12 cellular contexts compared by ENCODE assay signal in the genomic region with DNA sequence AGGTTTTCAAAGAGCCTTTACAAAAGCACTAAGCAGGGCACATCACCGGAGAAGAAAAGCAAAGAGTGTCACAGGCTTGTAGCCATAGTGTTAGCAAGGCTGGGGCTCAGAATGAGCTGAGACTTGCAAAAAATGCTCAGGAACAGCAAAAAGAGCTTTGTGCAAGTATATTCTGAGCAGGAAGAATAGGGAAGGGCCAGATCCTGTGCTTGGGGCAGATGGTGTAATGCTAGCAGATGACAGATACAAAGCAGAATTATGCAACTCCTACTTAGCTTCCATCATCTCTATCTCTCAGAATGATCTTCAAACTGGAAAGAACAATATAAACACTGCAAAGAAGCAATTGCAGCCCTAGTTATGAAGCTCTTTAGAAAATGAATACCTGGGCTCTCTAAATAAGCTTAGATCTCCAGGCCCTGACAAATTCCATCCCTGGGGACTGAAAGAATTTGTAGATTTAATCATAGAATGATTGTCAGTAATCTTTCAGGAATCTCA. TPM values are rescaled to one million over a fixed set of nuclear protein-coding genes. Genes with fewer than 3 reads are reported as not detected.
DNase-seq lines count a peak whose midpoint lies in the region; ATAC-seq and TF ChIP-seq lines count a peak whose summit lies in the region.
"Had no signal": no experiment of that assay in that cellular context is flagged by ENCODE, and none has a peak within 500 bp of the region (broad histone marks: within the 10 kb centered on the region; RNA-seq: fewer than 3 reads in every experiment).

No MANE protein-coding gene starts in this region.

- H3K36me3 ChIP-seq in CD8-positive, alpha-beta memory T cell (ENCODE audit: insufficient read depth, low read length), result no peaks in the 10 kb centered on the region
- H3K36me3 ChIP-seq in naive thymus-derived CD4-positive, alpha-beta T cell (ENCODE audit: control insufficient read depth in 2 of 3, insufficient read depth in 3 of 3, low read length in 3 of 3), result no peaks in the 10 kb centered on the region

- no peaks in the 10 kb centered on the region for H3K9me3 Mint-ChIP-seq in CD8-positive, alpha-beta memory T cell
- H3K9me3 Mint-ChIP-seq in dendritic cell treated with granulocyte-macrophage colony-stimulating factor and Interleukin-4, amounts not matched to agents 40 ng/mL and 50 ng/mL, for 4 days, result no peaks in the 10 kb centered on the region
- H3K9me3 Mint-ChIP-seq in naive thymus-derived CD4-positive, alpha-beta T cell, result peaks cover 0 to 3% (median 0%) of the 10 kb centered on the region in 11 donors
- H3K9me3 Mint-ChIP-seq in endothelial cell (ENCODE audit: unreplicated experiment), result no peaks in the 10 kb centered on the region

- peaks cover 78% of the 10 kb centered on the region for H3K4me1 ChIP-seq in CD8-positive, alpha-beta memory T cell (ENCODE audit: insufficient read depth, low read length)
- peaks cover 44 to 84% of the 10 kb centered on the region in 2 donors for H3K4me1 ChIP-seq in naive thymus-derived CD4-positive, alpha-beta T cell (ENCODE audit: control insufficient read depth in 2 of 2, insufficient read depth in 2 of 2, low read length in 2 of 2)

- no peaks in the 10 kb centered on the region for H3K9me3 ChIP-seq in CD8-positive, alpha-beta memory T cell (ENCODE audit: low read length)
- H3K9me3 ChIP-seq in naive thymus-derived CD4-positive, alpha-beta T cell (ENCODE audit: control insufficient read depth in 2 of 3, low read length in 3 of 3), result no peaks in the 10 kb centered on the region

- H3K4me3 Mint-ChIP-seq in CD8-positive, alpha-beta memory T cell, result peak overlapping the region; percentile 24 to 77 (median 75)
- peak overlapping the region; percentile 28 for H3K4me3 Mint-ChIP-seq in dendritic cell treated with granulocyte-macrophage colony-stimulating factor and Interleukin-4, amounts not matched to agents 40 ng/mL and 50 ng/mL, for 4 days
- H3K4me3 Mint-ChIP-seq in naive thymus-derived CD4-positive, alpha-beta T cell, result peak overlapping the region; percentile 68 to 89 (median 78)
- no peak overlapping the region for H3K4me3 Mint-ChIP-seq in endothelial cell (ENCODE audit: unreplicated experiment)

- H3K27ac Mint-ChIP-seq in CD8-positive, alpha-beta memory T cell, result peak overlapping the region; percentile 31 to 96 (median 94)
- H3K27ac Mint-ChIP-seq in dendritic cell treated with granulocyte-macrophage colony-stimulating factor and Interleukin-4, amounts not matched to agents 40 ng/mL and 50 ng/mL, for 4 days, result peak overlapping the region; percentile 94
- H3K27ac Mint-ChIP-seq in naive thymus-derived CD4-positive, alpha-beta T cell, result peak overlapping the region in 8 of 9 donors; percentile 94 to 98 (median 97)
- no peak overlapping the region for H3K27ac Mint-ChIP-seq in endothelial cell (ENCODE audit: unreplicated experiment)

- intact Hi-C loops in dendritic cell treated with granulocyte-macrophage colony-stimulating factor and Interleukin-4, amounts not matched to agents 40 ng/mL and 50 ng/mL, for 4 days (cut with micrococcal nuclease), result loop anchor here (2.0 kb wide), 1 partner anchor 50 kb away; no protein-coding TSS in a partner anchor
- intact Hi-C loops in naive thymus-derived CD4-positive, alpha-beta T cell (cut with micrococcal nuclease), result loop anchor here (1.0 to 5.0 kb wide), 6 partner anchors 8 to 54 kb away; no protein-coding TSS in a partner anchor

- H3K4me1 Mint-ChIP-seq in CD8-positive, alpha-beta memory T cell, result peaks cover 27 to 41% (median 28%) of the 10 kb centered on the region in 3 donors
- peaks cover 11% of the 10 kb centered on the region for H3K4me1 Mint-ChIP-seq in dendritic cell treated with granulocyte-macrophage colony-stimulating factor and Interleukin-4, amounts not matched to agents 40 ng/mL and 50 ng/mL, for 4 days (ENCODE audit: low read depth)
- peaks cover 3 to 58% (median 46%) of the 10 kb centered on the region in 7 donors for H3K4me1 Mint-ChIP-seq in naive thymus-derived CD4-positive, alpha-beta T cell
- no peaks in the 10 kb centered on the region for H3K4me1 Mint-ChIP-seq in endothelial cell (ENCODE audit: unreplicated experiment)

- no peak for DNase-seq in CD8-positive, alpha-beta memory T cell
- DNase-seq in NOMO-1 treated with dmso at 0.1 percent for 144 hours (lab: John Stamatoyannopoulos, UW; ENCODE audit: unreplicated experiment), result peak; percentile 39
- DNase-seq in naive thymus-derived CD4-positive, alpha-beta T cell, result no peak
- no peak for DNase-seq in AG08395 (ENCODE audit: low spot score)
- no peak for DNase-seq in endothelial cell (ENCODE audit: low spot score)
- DNase-seq: DMS79; left colon; PC-3; stimulated activated CD4-positive, alpha-beta T cell treated with anti-CD3 and anti-CD28 coated beads, Interleukin-1b, Interleukin-23, amount 100 ng/mL, for 48 hours had no signal

- ATAC-seq in naive thymus-derived CD4-positive, alpha-beta T cell, result peak; percentile 66
- ATAC-seq in GM21367 (IDR thresholded peaks at IDR 0.05; ENCODE audit: unreplicated experiment) (no peak), GM19463 (IDR thresholded peaks at IDR 0.05; ENCODE audit: unreplicated experiment) (no peak)
- ATAC-seq: left colon, PC-3 had no signal

- no peak for TF ChIP-seq CTCF in endothelial cell (IDR thresholded peaks at IDR 0.05; ENCODE audit: unreplicated experiment)

- H3K27me3 Mint-ChIP-seq in CD8-positive, alpha-beta memory T cell, result no peaks in the 10 kb centered on the region
- no peaks in the 10 kb centered on the region for H3K27me3 Mint-ChIP-seq in dendritic cell treated with granulocyte-macrophage colony-stimulating factor and Interleukin-4, amounts not matched to agents 40 ng/mL and 50 ng/mL, for 4 days
- no peaks in the 10 kb centered on the region for H3K27me3 Mint-ChIP-seq in naive thymus-derived CD4-positive, alpha-beta T cell
- H3K27me3 Mint-ChIP-seq in endothelial cell (ENCODE audit: unreplicated experiment), result no peaks in the 10 kb centered on the region

- H3K36me3 Mint-ChIP-seq in CD8-positive, alpha-beta memory T cell, result no peaks in the 10 kb centered on the region
- H3K36me3 Mint-ChIP-seq in dendritic cell treated with granulocyte-macrophage colony-stimulating factor and Interleukin-4, amounts not matched to agents 40 ng/mL and 50 ng/mL, for 4 days (ENCODE audit: low read depth), result no peaks in the 10 kb centered on the region
- H3K36me3 Mint-ChIP-seq in naive thymus-derived CD4-positive, alpha-beta T cell, result peaks cover 0 to 5% (median 0%) of the 10 kb centered on the region in 5 donors
- no peaks in the 10 kb centered on the region for H3K36me3 Mint-ChIP-seq in endothelial cell (ENCODE audit: low read depth, unreplicated experiment)

- no peaks in the 10 kb centered on the region for H3K27me3 ChIP-seq in CD8-positive, alpha-beta memory T cell (ENCODE audit: insufficient read depth, low read length, poor library complexity, severe bottlenecking)
- no peaks in the 10 kb centered on the region for H3K27me3 ChIP-seq in naive thymus-derived CD4-positive, alpha-beta T cell (ENCODE audit: control insufficient read depth in 2 of 2, insufficient read depth in 2 of 2, low read length in 2 of 2)

- CTCF ChIA-PET in CD8-positive, alpha-beta memory T cell (lab: Charles Lee), result interaction anchor here (1.1 to 2.6 kb wide), 4 partner anchors 12 to 380 kb away, joined by 3 to 28 read pairs (median 13); no protein-coding TSS in a partner anchor
- CTCF ChIA-PET in naive thymus-derived CD4-positive, alpha-beta T cell (lab: Charles Lee), result interaction anchor here (0.6 to 4.7 kb wide), 12 partner anchors 11 to 380 kb away, joined by 3 to 52 read pairs (median 4); no protein-coding TSS in a partner anchor

- no peak overlapping the region for H3K27ac ChIP-seq in CD8-positive, alpha-beta memory T cell (ENCODE audit: low read depth, low read length)
- peak overlapping the region; percentile 71 for H3K27ac ChIP-seq in naive thymus-derived CD4-positive, alpha-beta T cell (ENCODE audit: low read depth, low read length)

- POLR2A ChIA-PET in CD8-positive, alpha-beta memory T cell (lab: Charles Lee), result interaction anchor here (0.6 to 1.4 kb wide), 3 partner anchors 66 to 378 kb away, joined by 3 to 6 read pairs (median 4); a partner anchor contains a TSS
- POLR2A ChIA-PET in naive thymus-derived CD4-positive, alpha-beta T cell (lab: Charles Lee), result interaction anchor here (0.5 to 4.1 kb wide), 21 partner anchors 9 to 380 kb away, joined by 3 to 34 read pairs (median 5); no protein-coding TSS in a partner anchor

- H3K4me3 ChIP-seq in CD8-positive, alpha-beta memory T cell (ENCODE audit: low read length), result peak overlapping the region; percentile 0
- peak overlapping the region; percentile 38 for H3K4me3 ChIP-seq in naive thymus-derived CD4-positive, alpha-beta T cell (ENCODE audit: low read length)

RNA-seq across cellular contexts. Expression of a gene that starts 23.7 kb away (rescaled TPM):
- total RNA-seq in CD8-positive, alpha-beta memory T cell, result 10 to 100 TPM; 12.4 to 14.8 TPM
- polyA plus RNA-seq in CD8-positive, alpha-beta memory T cell, result 9.3 TPM
- total RNA-seq in naive thymus-derived CD4-positive, alpha-beta T cell, result 10 to 100 TPM; 21.5 to 37.4 (median 35.1) TPM
- polyA plus RNA-seq in naive thymus-derived CD4-positive, alpha-beta T cell, result 10 to 100 TPM in 1 of 2 donors, 1 to 10 TPM in 1; 7.2 to 10.6 TPM
- 11.4 TPM for total RNA-seq in endothelial cell (ENCODE audit: unreplicated experiment)
